ENCODE assay signal across 9 cellular contexts in genomic region chr1:155860939-155861496, GRCh38. TPM values are rescaled to one million over a fixed set of nuclear protein-coding genes. Genes with fewer than 3 reads are reported as not detected.
DNase-seq lines count a peak whose midpoint lies in the region; ATAC-seq and TF ChIP-seq lines count a peak whose summit lies in the region.
"Had no signal": no experiment of that assay in that cellular context is flagged by ENCODE, and none has a peak within 500 bp of the region (broad histone marks: within the 10 kb centered on the region; RNA-seq: fewer than 3 reads in every experiment).

No MANE protein-coding gene starts in this region.

- no peak overlapping the region for H2BK15ac ChIP-seq in mesenchymal stem cell (ENCODE audit: low read depth, poor library complexity, severe bottlenecking)

- H3K36me3 ChIP-seq in right atrium auricular region (no peaks in the 10 kb centered on the region), mesenchymal stem cell (ENCODE audit: control insufficient read depth in 1 of 2, insufficient read depth in 2 of 2, low read depth in 1 of 2, low read length in 2 of 2) (peaks cover 0 to 4% of the 10 kb centered on the region in 2 experiments)

- H3K4me2 ChIP-seq in mesenchymal stem cell (ENCODE audit: low read length, poor library complexity, severe bottlenecking): no peak overlapping the region

- H2BK12ac ChIP-seq in mesenchymal stem cell (ENCODE audit: low read length in 2 of 2): no peak overlapping the region

- TF ChIP-seq CTCF in right atrium auricular region (IDR thresholded peaks at IDR 0.05): no peak

- intact Hi-C loops in Right ventricle myocardium inferior (cut with DNase I): loop anchor here (1.0 to 2.0 kb wide), 2 partner anchors 32 to 192 kb away; partner anchors contain the start of gene UBQLN4

- H3K4me1 ChIP-seq in right atrium auricular region (peaks cover 0 to 28% of the 10 kb centered on the region in 2 donors), mesenchymal stem cell (ENCODE audit: control insufficient read depth, insufficient read depth, low read depth, low read length) (peaks cover 7% of the 10 kb centered on the region)

- H3K14ac ChIP-seq in mesenchymal stem cell (ENCODE audit: low read length in 2 of 2): no peak overlapping the region

- H3K4me3 ChIP-seq in right atrium auricular region: peak overlapping the region; percentile 44 to 56
- peak overlapping the region in 1 of 2 experiments; percentile 83 for H3K4me3 ChIP-seq in mesenchymal stem cell (ENCODE audit: insufficient read depth in 1 of 2, low read depth in 1 of 2, low read length in 2 of 2)

- DNase-seq in right atrium auricular region (ENCODE audit: low spot score) (no peak), Right ventricle myocardium inferior (ENCODE audit: missing footprints) (no peak), astrocyte of the hippocampus (ENCODE audit: low read depth, low spot score) (peak; percentile 29), mesenchymal stem cell (no peak), HUDEP-2 (lab: John Stamatoyannopoulos, UW; ENCODE audit: unreplicated experiment in 76 of 76) (no peak), NOMO-1 (lab: John Stamatoyannopoulos, UW; ENCODE audit: unreplicated experiment in 2 of 2) (no peak), GM19238 (ENCODE audit: insufficient read length, low spot score) (no peak)
- DNase-seq: GF-D8 had no signal

- H2AFZ ChIP-seq in mesenchymal stem cell (ENCODE audit: low read depth, low read length): no peak overlapping the region

- H3K27ac ChIP-seq in right atrium auricular region: peak overlapping the region; percentile 92 to 98
- H3K27ac ChIP-seq in mesenchymal stem cell (ENCODE audit: low read length, poor library complexity, severe bottlenecking): peak overlapping the region; percentile 52

- no peak overlapping the region for H2BK5ac ChIP-seq in mesenchymal stem cell (ENCODE audit: low read depth, low read length, poor library complexity, severe bottlenecking)

- ATAC-seq in Right ventricle myocardium inferior: no peak
- no peak for ATAC-seq in HG02571 (IDR thresholded peaks at IDR 0.05; ENCODE audit: unreplicated experiment)

- H3K18ac ChIP-seq in mesenchymal stem cell (ENCODE audit: low read depth in 1 of 2, low read length in 2 of 2): no peak overlapping the region

- H3K4ac ChIP-seq in mesenchymal stem cell (ENCODE audit: low read depth in 1 of 2, low read length in 2 of 2): no peak overlapping the region

- no peak overlapping the region for H3K23ac ChIP-seq in mesenchymal stem cell (ENCODE audit: low read length in 2 of 2)

- H3K9me3 ChIP-seq in right atrium auricular region (no peaks in the 10 kb centered on the region), mesenchymal stem cell (ENCODE audit: control insufficient read depth, low read length) (no peaks in the 10 kb centered on the region)

- H2AK5ac ChIP-seq in mesenchymal stem cell (ENCODE audit: low read length, severe bottlenecking): no peak overlapping the region

- 97% methylated on average over 1 of the region's 2 CpGs for WGBS in mesenchymal stem cell

- H4K8ac ChIP-seq in mesenchymal stem cell (ENCODE audit: low read length): no peak overlapping the region

- peak overlapping the region; percentile 97 for H3K9ac ChIP-seq in mesenchymal stem cell (ENCODE audit: low read length)

- H4K91ac ChIP-seq in mesenchymal stem cell (ENCODE audit: low read length): no peak overlapping the region

- H3K79me1 ChIP-seq in mesenchymal stem cell (replicated peaks; ENCODE audit: low read length, poor library complexity, severe bottlenecking): peaks cover 4% of the 10 kb centered on the region

- H2BK120ac ChIP-seq in mesenchymal stem cell (ENCODE audit: low read depth, low read length): peak overlapping the region; percentile 8

- H3K27me3 ChIP-seq in right atrium auricular region: no peaks in the 10 kb centered on the region
- no peaks in the 10 kb centered on the region for H3K27me3 ChIP-seq in mesenchymal stem cell (ENCODE audit: control insufficient read depth in 1 of 2, insufficient read depth in 1 of 2, low read length in 2 of 2)

RNA-seq across cellular contexts. Expression of gene SYT11, which starts 1.7 kb away (rescaled TPM):
- total RNA-seq in right atrium auricular region: 10 to 100 TPM; 15.5 to 21.5 TPM
- 9.2 TPM for total RNA-seq in Right ventricle myocardium inferior
- polyA plus RNA-seq in mesenchymal stem cell (2013, experiment 1 of 2): 4.0 TPM
- 3.9 TPM for polyA plus RNA-seq in mesenchymal stem cell (2013, experiment 2 of 2)

RNA-seq across cellular contexts. Expression of gene GON4L, which starts 4.0 kb away (rescaled TPM):
- 10 to 100 TPM; 14.9 to 22.4 TPM for total RNA-seq in right atrium auricular region
- total RNA-seq in Right ventricle myocardium inferior: 19.3 TPM
- polyA plus RNA-seq in mesenchymal stem cell (2013, experiment 1 of 2): 15.9 TPM
- polyA plus RNA-seq in mesenchymal stem cell (2013, experiment 2 of 2): 14.2 TPM

RNA-seq across cellular contexts. Expression of gene RIT1, which starts 50.1 kb away (rescaled TPM):
- 10 to 100 TPM; 13.3 to 25.3 TPM for total RNA-seq in right atrium auricular region
- 21.7 TPM for total RNA-seq in Right ventricle myocardium inferior
- 33.9 TPM for polyA plus RNA-seq in mesenchymal stem cell (2013, experiment 1 of 2)
- polyA plus RNA-seq in mesenchymal stem cell (2013, experiment 2 of 2): 33.9 TPM
